8 cellular contexts compared by ENCODE assay signal in the genomic region with DNA sequence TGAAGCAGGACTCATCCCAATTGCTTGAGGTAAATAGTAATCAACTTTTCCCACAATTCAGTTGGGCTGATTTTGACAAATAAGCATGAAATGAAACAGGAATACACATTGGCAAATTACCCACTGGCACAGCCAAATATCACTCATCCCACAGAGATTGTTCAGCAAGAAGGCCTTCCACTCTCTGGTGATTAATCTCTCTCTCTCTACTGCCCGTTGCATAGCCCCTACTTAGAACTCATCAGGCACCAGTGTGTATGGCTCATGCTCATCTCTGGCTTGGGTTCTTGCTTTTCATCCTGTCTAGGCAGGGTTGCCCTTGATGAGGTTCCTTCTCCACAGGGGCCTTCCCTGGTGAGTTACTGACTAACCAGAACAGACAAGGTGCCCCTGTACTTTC. TPM values are rescaled to one million over a fixed set of nuclear protein-coding genes. Genes with fewer than 3 reads are reported as not detected.
A peak's percentile ranks its signal among the peaks of the same experiment; 100 is the strongest.
DNase-seq lines count a peak whose midpoint lies in the region; ATAC-seq and TF ChIP-seq lines count a peak whose summit lies in the region.

No MANE protein-coding gene starts in this region.

- peak overlapping the region; percentile 75 for H3K4me3 ChIP-seq in HAP-1
- H3K4me3 ChIP-seq in WI38 (ENCODE audit: low read depth, low read length) = peak overlapping the region; percentile 75
- H3K4me3 ChIP-seq in gastroesophageal sphincter = peak overlapping the region; percentile 77 to 93
- peak overlapping the region; percentile 89 to 98 (median 92) for H3K4me3 ChIP-seq in skeletal muscle tissue (ENCODE audit: low read length in 3 of 3)

- peak overlapping the region in 3 of 4 donors; percentile 88 to 94 (median 91) for H3K27ac ChIP-seq in gastroesophageal sphincter
- H3K27ac ChIP-seq in skeletal muscle tissue (ENCODE audit: low read depth, low read length) = peak overlapping the region; percentile 98

- DNase-seq in HAP-1 (ENCODE audit: low spot score in 2 of 2) (no peak), NCI-H1048 (lab: John Stamatoyannopoulos, UW) (no peak), RPMI8226 (no peak)

- H3K4me1 ChIP-seq in HAP-1 (peaks cover 5% of the 10 kb centered on the region), gastroesophageal sphincter (peaks cover 2 to 64% (median 27%) of the 10 kb centered on the region in 3 donors), skeletal muscle tissue (ENCODE audit: control insufficient read depth in 3 of 3, insufficient read depth in 3 of 3, low read length in 3 of 3) (peaks cover 19 to 38% (median 27%) of the 10 kb centered on the region in 3 donors)

- H3K27me3 ChIP-seq in HAP-1 (ENCODE audit: low read depth) (no peaks in the 10 kb centered on the region), gastroesophageal sphincter (no peaks in the 10 kb centered on the region), skeletal muscle tissue (ENCODE audit: control insufficient read depth in 3 of 3, insufficient read depth in 3 of 3, low read length in 3 of 3) (no peaks in the 10 kb centered on the region)

- H3K9ac ChIP-seq in skeletal muscle tissue (ENCODE audit: low read depth in 1 of 3, low read length in 3 of 3) = peak overlapping the region; percentile 95 to 97 (median 96)

- TF ChIP-seq CTCF in WI38 (IDR thresholded peaks at IDR 0.05; ENCODE audit: low read depth, low read length) (no peak), gastroesophageal sphincter (IDR thresholded peaks at IDR 0.05) (no peak)

- H3K9me3 ChIP-seq in HAP-1 (no peaks in the 10 kb centered on the region), gastroesophageal sphincter (no peaks in the 10 kb centered on the region), skeletal muscle tissue (ENCODE audit: control insufficient read depth in 3 of 3, low read length in 3 of 3) (no peaks in the 10 kb centered on the region)

- ATAC-seq in gastroesophageal sphincter (no peak), HG03432 (IDR thresholded peaks at IDR 0.05; ENCODE audit: unreplicated experiment) (no peak), GM18873 (IDR thresholded peaks at IDR 0.05; ENCODE audit: low FRiP score, unreplicated experiment) (no peak)

- H3K36me3 ChIP-seq in HAP-1 (replicated peaks) (peaks cover 10% of the 10 kb centered on the region), gastroesophageal sphincter (peaks cover 0 to 42% of the 10 kb centered on the region in 2 donors), skeletal muscle tissue (ENCODE audit: control insufficient read depth in 3 of 3, insufficient read depth in 3 of 3, low read length in 3 of 3) (peaks cover 24 to 39% (median 37%) of the 10 kb centered on the region in 3 donors)

- no peak for TF ChIP-seq EP300 in gastroesophageal sphincter (IDR thresholded peaks at IDR 0.05)

- 22 to 67% methylated on average over 1 of the region's 1 CpG for WGBS in gastroesophageal sphincter (ENCODE audit: low coverage in 1 of 2), 2 donors

- no peak for TF ChIP-seq POLR2A in gastroesophageal sphincter (IDR thresholded peaks at IDR 0.05)

- in situ Hi-C loops in HAP-1 (cut with MboI; ENCODE audit: low sequenced_read_pairs) = no loop called here

RNA-seq across cellular contexts. Expression of a gene that starts 1.1 kb away (rescaled TPM):
- total RNA-seq in gastroesophageal sphincter (10 to 100 TPM; 56.5 to 74.2 (median 70.0) TPM), skeletal muscle tissue (37.1 TPM)

RNA-seq across cellular contexts. Expression of a gene that starts 30.8 kb away (rescaled TPM):
- 1 to 10 TPM in 1 of 4 donors, not detected in 3; 3.6 TPM for total RNA-seq in gastroesophageal sphincter
- 1.0 TPM for total RNA-seq in skeletal muscle tissue

RNA-seq across cellular contexts. Expression of a gene that starts 30.9 kb away (rescaled TPM):
- total RNA-seq in gastroesophageal sphincter = 1 to 10 TPM in 3 of 4 donors, under 1 TPM in 1; 0.74 to 7.6 (median 4.9) TPM
- total RNA-seq in skeletal muscle tissue = 1.0 TPM

RNA-seq across cellular contexts. Expression of a gene that starts 57.1 kb away (rescaled TPM):
- total RNA-seq in gastroesophageal sphincter = 1 to 10 TPM; 4.0 to 9.0 (median 7.4) TPM
- total RNA-seq in skeletal muscle tissue = 31.8 TPM
